In the genomic region with DNA sequence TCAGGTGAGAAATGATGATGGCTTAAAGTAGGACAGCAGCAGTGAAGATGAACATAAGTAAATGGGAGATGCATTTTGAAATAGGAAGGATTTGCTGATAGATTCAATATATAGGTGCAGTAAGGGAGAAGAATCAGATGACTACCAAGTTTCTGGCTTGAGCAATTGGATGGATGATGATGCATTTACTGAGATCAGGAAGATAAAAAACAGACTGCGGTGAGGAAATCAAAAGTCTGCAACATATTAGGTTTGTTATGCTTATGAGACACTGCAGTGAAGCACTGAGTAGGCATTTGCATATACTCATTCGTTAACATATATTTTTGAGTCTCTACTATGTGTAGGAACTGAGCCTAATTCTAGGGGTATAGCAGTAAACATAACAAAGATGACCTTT, we compare ENCODE assay signal across 22 cellular contexts.
"Had no signal": no experiment of that assay in that cellular context is flagged by ENCODE, and none has a peak within 500 bp of the region (broad histone marks: within the 10 kb centered on the region; RNA-seq: fewer than 3 reads in every experiment).

No MANE protein-coding gene starts in this region.

- H3K4me2 ChIP-seq: hepatocyte, neural progenitor cell, smooth muscle cell had no signal

- H3K79me2 ChIP-seq: hepatocyte, parathyroid adenoma had no signal

- H3K27me3 ChIP-seq: esophagus muscularis mucosa, foreskin keratinocyte, gastroesophageal sphincter, heart left ventricle, hepatocyte, left lung, neural progenitor cell, stomach, thyroid gland had no signal

- DNase-seq: cortex of kidney; foreskin keratinocyte; heart left ventricle; left cardiac atrium; left lung; mesendoderm; midbrain; naive thymus-derived CD4-positive, alpha-beta T cell; stimulated activated CD4-positive, alpha-beta T cell treated with anti-CD3 and anti-CD28 coated beads, Interleukin-12 subunit alpha, Interleukin-12 subunit beta, amount 100 ng/mL, for 4 hours; stimulated activated CD4-positive, alpha-beta T cell treated with anti-CD3 and anti-CD28 coated beads, Interleukin-1b, Interleukin-23, amount 100 ng/mL, for 48 hours; stimulated activated CD4-positive, alpha-beta T cell treated with anti-CD3 and anti-CD28 coated beads, Interleukin-4, amount 100 ng/mL, for 1 hour; stimulated activated naive CD4-positive, alpha-beta T cell treated with Interleukin-2 at 50 U/mL for 16 hours; stomach; thyroid gland had no signal

- H3K9ac ChIP-seq: neural progenitor cell, parathyroid adenoma had no signal

- H3K9me3 ChIP-seq: esophagus muscularis mucosa, gastroesophageal sphincter, heart left ventricle, left lung, stomach, thyroid gland had no signal

- H3K4me1 ChIP-seq: foreskin keratinocyte, left lung, parathyroid adenoma, thyroid gland had no signal

- H2AFZ ChIP-seq: hepatocyte, neural progenitor cell, parathyroid adenoma had no signal

- ATAC-seq: foreskin keratinocyte; gastroesophageal sphincter; heart left ventricle; left cardiac atrium; left lung; naive thymus-derived CD4-positive, alpha-beta T cell; sciatic nerve; stimulated activated effector memory CD8-positive, alpha-beta T cell treated with anti-CD3 and anti-CD28 coated beads, Interleukin-12 subunit alpha, Interleukin-12 subunit beta, amount 100 ng/mL, for 72 hours had no signal

- H3K4me3 ChIP-seq: esophagus muscularis mucosa, gastroesophageal sphincter, heart left ventricle, hepatocyte, left lung, neural progenitor cell, smooth muscle cell, stomach, thyroid gland had no signal

- H3K27ac ChIP-seq: esophagus muscularis mucosa, foreskin keratinocyte, gastroesophageal sphincter, heart left ventricle, hepatocyte, left lung, neural progenitor cell, parathyroid adenoma, stomach, thyroid gland had no signal

- H3K36me3 ChIP-seq: esophagus muscularis mucosa, gastroesophageal sphincter, heart left ventricle, left lung, neural progenitor cell, stomach, thyroid gland had no signal
